ENCODE assay signal across 22 cellular contexts in the genomic region with DNA sequence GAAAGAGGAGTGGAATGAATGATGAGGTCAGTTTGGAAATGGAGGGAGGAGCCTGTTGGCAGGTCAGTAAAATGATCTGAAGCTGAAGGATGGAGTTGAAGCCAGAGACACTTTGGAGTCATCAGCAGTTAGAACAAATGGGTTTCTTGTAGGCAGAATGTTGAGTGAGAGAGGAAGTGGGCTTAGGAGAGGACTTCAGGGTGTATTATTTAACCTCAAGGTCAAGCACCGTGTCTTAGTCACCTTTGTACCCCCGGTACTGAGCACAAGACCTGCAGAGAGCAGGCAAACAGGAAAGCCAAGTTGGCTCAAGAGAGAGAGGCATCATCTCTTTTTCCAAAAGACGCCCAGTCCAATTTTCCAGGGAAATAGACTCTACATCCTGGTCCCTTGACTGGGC. TPM values are rescaled to one million over a fixed set of nuclear protein-coding genes. Genes with fewer than 3 reads are reported as not detected.
DNase-seq lines count a peak whose midpoint lies in the region; ATAC-seq and TF ChIP-seq lines count a peak whose summit lies in the region.
"Had no signal": no experiment of that assay in that cellular context is flagged by ENCODE, and none has a peak within 500 bp of the region (broad histone marks: within the 10 kb centered on the region; RNA-seq: fewer than 3 reads in every experiment).

No MANE protein-coding gene starts in this region.

- 80% methylated on average over 3 of the region's 3 CpGs; no CpG with 5 or more reads in 1 of the 2 donors for WGBS in gastroesophageal sphincter (ENCODE audit: low coverage in 1 of 2), 2 donors

- peaks cover 0 to 100% of the 10 kb centered on the region in 2 donors for H3K36me3 ChIP-seq in gastroesophageal sphincter
- H3K36me3 ChIP-seq in Peyer's patch, result peaks cover 0 to 72% (median 0%) of the 10 kb centered on the region in 3 donors

- H3K36me3 Mint-ChIP-seq in stimulated activated naive CD8-positive, alpha-beta T cell treated with anti-CD3 and anti-CD28 coated beads, Interleukin-15, Interleukin-2, amounts not matched to agents 100 ng/mL and 50 ng/mL, for 24 hours (ENCODE audit: low read depth), result peaks cover 39% of the 10 kb centered on the region
- peaks cover 89% of the 10 kb centered on the region for H3K36me3 Mint-ChIP-seq in activated B cell treated with CpG ODN at 0.5 μM for 24 hours (ENCODE audit: low read depth)
- H3K36me3 Mint-ChIP-seq in endothelial cell (ENCODE audit: low read depth, unreplicated experiment), result peaks cover 51% of the 10 kb centered on the region

- POLR2A ChIA-PET in activated B cell treated with CpG ODN at 0.5 μM for 24 hours (lab: Charles Lee), result interaction anchor here (1.1 kb wide), 1 partner anchor 15 kb away, joined by 5 read pairs; no protein-coding TSS in a partner anchor

- TF ChIP-seq CTCF in activated B cell treated with CpG ODN at 0.5 μM for 24 hours (IDR thresholded peaks at IDR 0.05) (no peak), endothelial cell (IDR thresholded peaks at IDR 0.05; ENCODE audit: unreplicated experiment) (no peak), gastroesophageal sphincter (IDR thresholded peaks at IDR 0.05) (no peak), Peyer's patch (IDR thresholded peaks at IDR 0.05) (no peak)

- intact Hi-C loops in activated B cell treated with CpG ODN at 0.5 μM for 24 hours (cut with micrococcal nuclease), result loop anchor here (2.0 kb wide), 1 partner anchor 17 kb away; no protein-coding TSS in a partner anchor

- no peaks in the 10 kb centered on the region for H3K9me3 Mint-ChIP-seq in stimulated activated naive CD8-positive, alpha-beta T cell treated with anti-CD3 and anti-CD28 coated beads, Interleukin-15, Interleukin-2, amounts not matched to agents 100 ng/mL and 50 ng/mL, for 24 hours
- H3K9me3 Mint-ChIP-seq in activated B cell treated with CpG ODN at 0.5 μM for 24 hours (no peaks in the 10 kb centered on the region), endothelial cell (ENCODE audit: unreplicated experiment) (no peaks in the 10 kb centered on the region)

- H3K27me3 Mint-ChIP-seq in stimulated activated naive CD8-positive, alpha-beta T cell treated with anti-CD3 and anti-CD28 coated beads, Interleukin-15, Interleukin-2, amounts not matched to agents 100 ng/mL and 50 ng/mL, for 24 hours, result no peaks in the 10 kb centered on the region
- H3K27me3 Mint-ChIP-seq in activated B cell treated with CpG ODN at 0.5 μM for 24 hours, result no peaks in the 10 kb centered on the region
- H3K27me3 Mint-ChIP-seq in endothelial cell (ENCODE audit: unreplicated experiment), result peaks cover 11% of the 10 kb centered on the region

- H3K27me3 ChIP-seq in gastroesophageal sphincter, result no peaks in the 10 kb centered on the region
- H3K27me3 ChIP-seq in Peyer's patch, result no peaks in the 10 kb centered on the region
- H3K27me3 ChIP-seq: ascending aorta had no signal

- no peak for ATAC-seq in stimulated activated naive CD8-positive, alpha-beta T cell treated with anti-CD3 and anti-CD28 coated beads, Interleukin-15, Interleukin-2, amounts not matched to agents 100 U/mL and 50 U/mL, for 24 hours
- no peak for ATAC-seq in activated B cell treated with CpG ODN at 0.5 μM for 24 hours (ENCODE audit: low read depth)
- ATAC-seq in HG02763 (IDR thresholded peaks at IDR 0.05; ENCODE audit: unreplicated experiment), result no peak
- no peak for ATAC-seq in HG03439 (IDR thresholded peaks at IDR 0.05; ENCODE audit: unreplicated experiment)
- no peak for ATAC-seq in gastroesophageal sphincter
- ATAC-seq: sciatic nerve had no signal

- no peak overlapping the region for H3K4me3 Mint-ChIP-seq in stimulated activated naive CD8-positive, alpha-beta T cell treated with anti-CD3 and anti-CD28 coated beads, Interleukin-15, Interleukin-2, amounts not matched to agents 100 ng/mL and 50 ng/mL, for 24 hours
- H3K4me3 Mint-ChIP-seq in activated B cell treated with CpG ODN at 0.5 μM for 24 hours, result peak overlapping the region; percentile 6
- H3K4me3 Mint-ChIP-seq in endothelial cell (ENCODE audit: unreplicated experiment), result peak overlapping the region; percentile 20

- no peak overlapping the region for H3K4me3 ChIP-seq in gastroesophageal sphincter
- H3K4me3 ChIP-seq in Peyer's patch, result no peak overlapping the region
- H3K4me3 ChIP-seq: ascending aorta, coronary artery had no signal

- H3K4me1 ChIP-seq in gastroesophageal sphincter (peaks cover 0 to 16% (median 0%) of the 10 kb centered on the region in 3 donors), Peyer's patch (peaks cover 0 to 8% (median 0%) of the 10 kb centered on the region in 4 donors)
- H3K4me1 ChIP-seq: ascending aorta had no signal

- CTCF ChIA-PET in activated B cell treated with CpG ODN at 0.5 μM for 24 hours (lab: Charles Lee), result no interaction called here

- no peak for DNase-seq in stimulated activated naive CD8-positive, alpha-beta T cell treated with anti-CD3 and anti-CD28 coated beads, Interleukin-15, Interleukin-2, amounts not matched to agents 100 U/mL and 50 U/mL, for 24 hours
- DNase-seq in activated B cell treated with CpG ODN at 0.5 μM for 24 hours (no peak), endothelial cell (ENCODE audit: low spot score) (no peak), Peyer's patch (no peak)
- DNase-seq: activated CD4-positive, alpha-beta T cell treated with anti-CD3 and anti-CD28 coated beads for 1 hour; Calu3; erythroblast; NCI-H2081; NCI-H510A treated with DMSO at 0.1 percent for 48 hours; stimulated activated CD4-positive, alpha-beta T cell treated with anti-CD3 and anti-CD28 coated beads, Interleukin-1b, Interleukin-23, amount 100 ng/mL, for 48 hours; T1000 had no signal

- H3K27ac ChIP-seq in gastroesophageal sphincter (no peak overlapping the region), Peyer's patch (peak overlapping the region in 1 of 4 donors; percentile 8)
- H3K27ac ChIP-seq: ascending aorta, coronary artery had no signal

- H3K9me3 ChIP-seq in gastroesophageal sphincter (no peaks in the 10 kb centered on the region), Peyer's patch (no peaks in the 10 kb centered on the region)
- H3K9me3 ChIP-seq: ascending aorta had no signal

- TF ChIP-seq POLR2A in gastroesophageal sphincter (IDR thresholded peaks at IDR 0.05), result no peak
- TF ChIP-seq POLR2A in Peyer's patch (IDR thresholded peaks at IDR 0.05), result no peak

- peaks cover 39% of the 10 kb centered on the region for H3K4me1 Mint-ChIP-seq in stimulated activated naive CD8-positive, alpha-beta T cell treated with anti-CD3 and anti-CD28 coated beads, Interleukin-15, Interleukin-2, amounts not matched to agents 100 ng/mL and 50 ng/mL, for 24 hours (ENCODE audit: low read depth)
- H3K4me1 Mint-ChIP-seq in activated B cell treated with CpG ODN at 0.5 μM for 24 hours (peaks cover 77% of the 10 kb centered on the region), endothelial cell (ENCODE audit: unreplicated experiment) (peaks cover 23% of the 10 kb centered on the region)

- TF ChIP-seq EP300 in gastroesophageal sphincter (IDR thresholded peaks at IDR 0.05), result no peak

- peak overlapping the region; percentile 69 for H3K27ac Mint-ChIP-seq in stimulated activated naive CD8-positive, alpha-beta T cell treated with anti-CD3 and anti-CD28 coated beads, Interleukin-15, Interleukin-2, amounts not matched to agents 100 ng/mL and 50 ng/mL, for 24 hours
- H3K27ac Mint-ChIP-seq in activated B cell treated with CpG ODN at 0.5 μM for 24 hours (peak overlapping the region; percentile 6), endothelial cell (ENCODE audit: unreplicated experiment) (no peak overlapping the region)

RNA-seq across cellular contexts. Expression of gene C20orf173, which starts 23.3 kb away (rescaled TPM):
- total RNA-seq in activated B cell treated with CpG ODN at 0.5 μM for 24 hours, result not detected in 2 replicates
- total RNA-seq in endothelial cell (ENCODE audit: unreplicated experiment), result not detected
- total RNA-seq in gastroesophageal sphincter, result not detected
- not detected for total RNA-seq in Peyer's patch
- total RNA-seq: ascending aorta, Calu3, IMR-90, liver, osteoblast, sciatic nerve, temporal lobe had no signal

RNA-seq across cellular contexts. Expression of gene ERGIC3, which starts 35.7 kb away (rescaled TPM):
- total RNA-seq in activated B cell treated with CpG ODN at 0.5 μM for 24 hours, result 159 and 183 TPM in 2 replicates
- 282 TPM for total RNA-seq in endothelial cell (ENCODE audit: unreplicated experiment)
- 100 to 1,000 TPM; 129 to 200 (median 163) TPM for total RNA-seq in gastroesophageal sphincter
- total RNA-seq in Peyer's patch, result 100 to 1,000 TPM; 183 to 233 (median 201) TPM

RNA-seq across cellular contexts. Expression of gene CEP250, which starts 50.8 kb away (rescaled TPM):
- 49.6 and 54.7 TPM in 2 replicates for total RNA-seq in activated B cell treated with CpG ODN at 0.5 μM for 24 hours
- total RNA-seq in endothelial cell (ENCODE audit: unreplicated experiment), result 30.7 TPM
- total RNA-seq in gastroesophageal sphincter, result 10 to 100 TPM; 22.6 to 37.9 (median 30.9) TPM
- 100 to 1,000 TPM in 1 of 4 donors, 10 to 100 TPM in 3; 26.1 to 121 (median 38.3) TPM for total RNA-seq in Peyer's patch
